ENCODE assay signal across 2 cellular contexts in the genomic region with DNA sequence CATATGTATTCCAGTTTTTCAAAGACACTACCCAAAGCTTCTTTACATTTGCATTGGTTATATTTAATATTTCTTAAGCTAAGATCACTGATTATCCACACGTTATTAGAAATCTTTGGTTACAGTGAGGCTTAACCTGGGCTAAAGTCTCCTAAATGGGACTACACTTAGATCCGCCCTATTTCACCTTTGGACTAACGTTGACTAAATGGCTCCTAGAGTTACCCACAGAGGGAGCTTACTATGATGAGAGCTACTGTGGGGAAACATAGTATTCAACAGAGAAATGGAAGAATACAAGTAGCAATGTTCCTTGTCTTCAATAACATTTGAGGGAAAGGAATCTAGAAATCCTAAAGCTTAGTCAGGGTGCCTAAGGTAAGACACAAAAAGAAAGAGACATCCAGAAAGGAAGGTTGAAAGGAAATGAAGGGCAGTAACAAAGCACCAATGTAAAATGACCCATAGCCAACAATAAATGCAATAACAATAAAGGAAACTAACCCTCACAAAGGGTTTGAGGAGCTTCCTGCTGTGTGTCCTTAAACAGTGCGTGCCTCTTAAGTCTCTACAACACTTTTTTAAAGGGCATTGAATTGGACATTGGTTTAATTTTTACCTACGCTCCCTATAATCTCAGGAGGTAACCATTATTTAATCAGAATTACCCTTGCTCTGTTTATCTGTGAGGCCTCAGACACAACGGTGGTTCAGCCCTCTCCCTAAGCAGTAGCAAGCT.
TF ChIP-seq lines count a peak whose summit lies in the region.

No MANE protein-coding gene starts in this region.

TF ChIP-seq in HCT116, 20 proteins besides CTCF, POLR2A, EP300 and RAD21:
- TF ChIP-seq JUND (IDR thresholded peaks at IDR 0.05) (no peak), TCF7L2 (IDR thresholded peaks at IDR 0.05; ENCODE audit: borderline replicate concordance, extremely low read depth, insufficient read depth, insufficient read length) (no peak), CBX3 (IDR thresholded peaks at IDR 0.05; ENCODE audit: low read depth) (no peak), YY1 (IDR thresholded peaks at IDR 0.05; ENCODE audit: extremely low read depth, insufficient replicate concordance, low read depth, low read length) (no peak), FOSL1 (IDR thresholded peaks at IDR 0.05; ENCODE audit: low read depth) (no peak), ZBTB33 (IDR thresholded peaks at IDR 0.05; ENCODE audit: extremely low read depth, insufficient replicate concordance, low read length) (no peak), EZH2 (IDR thresholded peaks at IDR 0.05) (no peak), ZFX (IDR thresholded peaks at IDR 0.05) (no peak)

TF ChIP-seq in SK-N-SH treated with all-trans-retinoic acid at 6 μM for 48 hours, 23 proteins besides CTCF, POLR2A, EP300 and RAD21:
- TF ChIP-seq ZNF8 (CRISPR knock-in tag; IDR thresholded peaks at IDR 0.05) = no peak
- TF ChIP-seq GLIS3 (CRISPR knock-in tag; IDR thresholded peaks at IDR 0.05) = no peak
- TF ChIP-seq TOX (CRISPR knock-in tag; IDR thresholded peaks at IDR 0.05; ENCODE audit: borderline replicate concordance) = no peak
- TF ChIP-seq, protein P1, sequence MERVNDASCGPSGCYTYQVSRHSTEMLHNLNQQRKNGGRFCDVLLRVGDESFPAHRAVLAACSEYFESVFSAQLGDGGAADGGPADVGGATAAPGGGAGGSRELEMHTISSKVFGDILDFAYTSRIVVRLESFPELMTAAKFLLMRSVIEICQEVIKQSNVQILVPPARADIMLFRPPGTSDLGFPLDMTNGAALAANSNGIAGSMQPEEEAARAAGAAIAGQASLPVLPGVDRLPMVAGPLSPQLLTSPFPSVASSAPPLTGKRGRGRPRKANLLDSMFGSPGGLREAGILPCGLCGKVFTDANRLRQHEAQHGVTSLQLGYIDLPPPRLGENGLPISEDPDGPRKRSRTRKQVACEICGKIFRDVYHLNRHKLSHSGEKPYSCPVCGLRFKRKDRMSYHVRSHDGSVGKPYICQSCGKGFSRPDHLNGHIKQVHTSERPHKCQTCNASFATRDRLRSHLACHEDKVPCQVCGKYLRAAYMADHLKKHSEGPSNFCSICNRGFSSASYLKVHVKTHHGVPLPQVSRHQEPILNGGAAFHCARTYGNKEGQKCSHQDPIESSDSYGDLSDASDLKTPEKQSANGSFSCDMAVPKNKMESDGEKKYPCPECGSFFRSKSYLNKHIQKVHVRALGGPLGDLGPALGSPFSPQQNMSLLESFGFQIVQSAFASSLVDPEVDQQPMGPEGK (CRISPR knock-in tag; IDR thresholded peaks at IDR 0.05; ENCODE audit: borderline replicate concordance) = no peak
- no peak for TF ChIP-seq ZFP30 (CRISPR knock-in tag; IDR thresholded peaks at IDR 0.05)
- TF ChIP-seq, protein P2, sequence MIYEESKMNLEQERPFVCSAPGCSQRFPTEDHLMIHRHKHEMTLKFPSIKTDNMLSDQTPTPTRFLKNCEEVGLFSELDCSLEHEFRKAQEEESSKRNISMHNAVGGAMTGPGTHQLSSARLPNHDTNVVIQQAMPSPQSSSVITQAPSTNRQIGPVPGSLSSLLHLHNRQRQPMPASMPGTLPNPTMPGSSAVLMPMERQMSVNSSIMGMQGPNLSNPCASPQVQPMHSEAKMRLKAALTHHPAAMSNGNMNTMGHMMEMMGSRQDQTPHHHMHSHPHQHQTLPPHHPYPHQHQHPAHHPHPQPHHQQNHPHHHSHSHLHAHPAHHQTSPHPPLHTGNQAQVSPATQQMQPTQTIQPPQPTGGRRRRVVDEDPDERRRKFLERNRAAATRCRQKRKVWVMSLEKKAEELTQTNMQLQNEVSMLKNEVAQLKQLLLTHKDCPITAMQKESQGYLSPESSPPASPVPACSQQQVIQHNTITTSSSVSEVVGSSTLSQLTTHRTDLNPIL (CRISPR knock-in tag; IDR thresholded peaks at IDR 0.05; ENCODE audit: low read depth) = no peak
- no peak for TF ChIP-seq RARB (CRISPR knock-in tag; IDR thresholded peaks at IDR 0.05)
- TF ChIP-seq ZNF565 (CRISPR knock-in tag; conservative IDR thresholded peaks at IDR 0.05; ENCODE audit: low read depth) = no peak
- TF ChIP-seq, protein P3, sequence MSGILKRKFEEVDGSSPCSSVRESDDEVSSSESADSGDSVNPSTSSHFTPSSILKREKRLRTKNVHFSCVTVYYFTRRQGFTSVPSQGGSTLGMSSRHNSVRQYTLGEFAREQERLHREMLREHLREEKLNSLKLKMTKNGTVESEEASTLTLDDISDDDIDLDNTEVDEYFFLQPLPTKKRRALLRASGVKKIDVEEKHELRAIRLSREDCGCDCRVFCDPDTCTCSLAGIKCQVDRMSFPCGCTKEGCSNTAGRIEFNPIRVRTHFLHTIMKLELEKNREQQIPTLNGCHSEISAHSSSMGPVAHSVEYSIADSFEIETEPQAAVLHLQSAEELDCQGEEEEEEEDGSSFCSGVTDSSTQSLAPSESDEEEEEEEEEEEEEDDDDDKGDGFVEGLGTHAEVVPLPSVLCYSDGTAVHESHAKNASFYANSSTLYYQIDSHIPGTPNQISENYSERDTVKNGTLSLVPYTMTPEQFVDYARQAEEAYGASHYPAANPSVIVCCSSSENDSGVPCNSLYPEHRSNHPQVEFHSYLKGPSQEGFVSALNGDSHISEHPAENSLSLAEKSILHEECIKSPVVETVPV (CRISPR knock-in tag; IDR thresholded peaks at IDR 0.05) = no peak
